In the genomic region with DNA sequence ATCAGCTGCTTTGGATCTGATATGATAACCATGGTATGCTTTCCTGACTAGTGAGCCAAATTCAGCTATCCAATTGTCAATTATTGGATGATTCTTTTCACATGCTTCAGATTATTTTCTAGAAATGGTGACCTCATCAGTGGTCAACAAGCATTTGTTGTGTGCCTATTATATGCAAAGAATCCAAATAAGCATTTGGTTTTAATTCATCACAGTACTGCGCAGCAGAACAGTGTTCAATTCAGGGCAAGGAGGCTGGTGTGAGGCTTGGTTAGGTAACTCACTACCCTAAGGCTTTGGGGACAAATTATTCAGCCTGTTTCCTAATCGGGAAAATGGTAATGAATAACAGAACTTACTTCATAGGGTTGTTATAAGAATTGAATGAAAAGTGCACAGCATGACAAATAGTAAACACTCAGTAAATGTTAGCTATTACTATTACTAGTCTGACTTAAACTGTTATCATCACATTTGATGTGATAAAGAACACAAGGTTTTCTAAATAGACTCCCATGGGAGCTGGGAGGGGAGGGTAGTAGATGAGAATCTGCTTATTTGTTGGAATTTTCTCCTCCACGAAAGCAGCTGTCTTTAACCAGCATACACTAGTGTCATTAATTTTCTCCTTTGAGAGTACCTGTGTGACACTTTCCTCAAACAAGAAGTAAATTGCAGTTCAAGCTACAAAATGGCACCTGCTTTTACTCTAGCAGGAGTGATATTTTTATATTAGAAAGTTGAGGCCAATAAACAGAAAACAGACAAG, we compare ENCODE assay signal across 19 cellular contexts.
DNase-seq lines count a peak whose midpoint lies in the region; ATAC-seq and TF ChIP-seq lines count a peak whose summit lies in the region.
"Had no signal": no experiment of that assay in that cellular context is flagged by ENCODE, and none has a peak within 500 bp of the region (broad histone marks: within the 10 kb centered on the region; RNA-seq: fewer than 3 reads in every experiment).

No MANE protein-coding gene starts in this region.

- no peaks in the 10 kb centered on the region for H3K9me2 ChIP-seq in PC-9 (ENCODE audit: insufficient read depth)

- TF ChIP-seq POLR2A in lower leg skin (IDR thresholded peaks at IDR 0.05): no peak

- CTCF ChIA-PET in activated naive CD4-positive, alpha-beta T cell treated with anti-CD3 and anti-CD28 coated beads for 36 hours (lab: Charles Lee): interaction anchor here (0.7 to 1.2 kb wide), 5 partner anchors 50 to 853 kb away, joined by 3 to 6 read pairs (median 3); no protein-coding TSS in a partner anchor
- CTCF ChIA-PET in PC-9 (lab: Charles Lee) (interaction anchor here (0.5 to 4.1 kb wide), 7 partner anchors 78 to 574 kb away, joined by 3 to 94 read pairs (median 4); no protein-coding TSS in a partner anchor), RWPE1 (lab: Yijun Ruan, JAX) (interaction anchor here (0.7 kb wide), 2 partner anchors 279 to 736 kb away, joined by 4 read pairs; no protein-coding TSS in a partner anchor)

- no peak for DNase-seq in activated naive CD4-positive, alpha-beta T cell treated with anti-CD3 and anti-CD28 coated beads for 36 hours
- no peak for DNase-seq in PC-9
- DNase-seq in medulla oblongata (ENCODE audit: extremely low spot score): peak; percentile 43
- DNase-seq in lower leg skin (ENCODE audit: low spot score in 2 of 2): no peak
- no peak for DNase-seq in left cardiac atrium
- DNase-seq in RWPE1 (ENCODE audit: low spot score): no peak
- DNase-seq: KG1; NCI-H2029; NCI-H446; stimulated activated CD4-positive, alpha-beta T cell treated with anti-CD3 and anti-CD28 coated beads, Interleukin-12 subunit alpha, Interleukin-12 subunit beta, amount 100 ng/mL, for 4 hours; stomach had no signal

- H2AFZ ChIP-seq in PC-9: no peak overlapping the region

- ATAC-seq in GM21825 (IDR thresholded peaks at IDR 0.05; ENCODE audit: unreplicated experiment): no peak
- ATAC-seq in left cardiac atrium: no peak

- no peaks in the 10 kb centered on the region for H4K20me1 ChIP-seq in PC-9 (ENCODE audit: insufficient read depth)

- no peaks in the 10 kb centered on the region for H3K9me3 Mint-ChIP-seq in activated naive CD4-positive, alpha-beta T cell treated with anti-CD3 and anti-CD28 coated beads, Interleukin-2, amount 50 U/mL, for 24 hours
- no peaks in the 10 kb centered on the region for H3K9me3 Mint-ChIP-seq in activated naive CD4-positive, alpha-beta T cell treated with anti-CD3 and anti-CD28 coated beads for 36 hours
- H3K9me3 Mint-ChIP-seq: brain; CD8-positive, alpha-beta memory T cell had no signal

- H3K27me3 Mint-ChIP-seq in activated naive CD4-positive, alpha-beta T cell treated with anti-CD3 and anti-CD28 coated beads, Interleukin-2, amount 50 U/mL, for 24 hours: peaks cover 3% of the 10 kb centered on the region
- peaks cover 2% of the 10 kb centered on the region for H3K27me3 Mint-ChIP-seq in activated naive CD4-positive, alpha-beta T cell treated with anti-CD3 and anti-CD28 coated beads for 36 hours (ENCODE audit: low read depth)

- H3K4me1 ChIP-seq in PC-9 (replicated peaks; ENCODE audit: insufficient read depth): peaks cover 70% of the 10 kb centered on the region
- H3K4me1 ChIP-seq: right atrium auricular region had no signal

- H3K4me3 ChIP-seq in PC-9 (no peak overlapping the region), lower leg skin (ENCODE audit: low read depth, poor library complexity, severe bottlenecking) (no peak overlapping the region)
- H3K4me3 ChIP-seq: esophagus muscularis mucosa, right atrium auricular region, SK-N-MC had no signal

- H3K79me2 ChIP-seq in PC-9 (ENCODE audit: low read depth): no peaks in the 10 kb centered on the region

- TF ChIP-seq CTCF in PC-9 (conservative IDR thresholded peaks at IDR 0.05): no peak
- no peak for TF ChIP-seq CTCF in lower leg skin (IDR thresholded peaks at IDR 0.05)
- TF ChIP-seq CTCF in RWPE1 (conservative IDR thresholded peaks at IDR 0.05; ENCODE audit: low read depth): no peak

- no peaks in the 10 kb centered on the region; the same call in 1 of the 2 replicates for H3K36me3 ChIP-seq in PC-9 (ENCODE audit: low read depth)
- H3K36me3 ChIP-seq: right atrium auricular region, stomach, upper lobe of left lung had no signal

- no peaks in the 10 kb centered on the region for H3K36me3 Mint-ChIP-seq in activated naive CD4-positive, alpha-beta T cell treated with anti-CD3 and anti-CD28 coated beads, Interleukin-2, amount 50 U/mL, for 24 hours
- no peaks in the 10 kb centered on the region for H3K36me3 Mint-ChIP-seq in activated naive CD4-positive, alpha-beta T cell treated with anti-CD3 and anti-CD28 coated beads for 36 hours (ENCODE audit: low read depth)
- H3K36me3 Mint-ChIP-seq: brain; CD8-positive, alpha-beta memory T cell had no signal

- intact Hi-C loops in activated naive CD4-positive, alpha-beta T cell treated with anti-CD3 and anti-CD28 coated beads for 36 hours (cut with micrococcal nuclease): no loop called here
- intact Hi-C loops in PC-9 (cut with micrococcal nuclease; ENCODE audit: unreplicated experiment) (no loop called here), lower leg skin (cut with DNase I; ENCODE audit: low total_unique reads) (no loop called here), left cardiac atrium (cut with DNase I) (no loop called here)

- H3K27ac ChIP-seq in PC-9 (peak overlapping the region; percentile 14; the same call in 1 of the 2 replicates), RWPE1 (no peak overlapping the region)
- H3K27ac ChIP-seq: esophagus muscularis mucosa, right atrium auricular region, SK-N-MC had no signal

- H3K27ac Mint-ChIP-seq in activated naive CD4-positive, alpha-beta T cell treated with anti-CD3 and anti-CD28 coated beads, Interleukin-2, amount 50 U/mL, for 24 hours: no peak overlapping the region
- H3K27ac Mint-ChIP-seq in activated naive CD4-positive, alpha-beta T cell treated with anti-CD3 and anti-CD28 coated beads for 36 hours: no peak overlapping the region
- H3K27ac Mint-ChIP-seq: brain had no signal

- peak overlapping the region; percentile 53 for H3K4me3 Mint-ChIP-seq in activated naive CD4-positive, alpha-beta T cell treated with anti-CD3 and anti-CD28 coated beads, Interleukin-2, amount 50 U/mL, for 24 hours
- no peak overlapping the region for H3K4me3 Mint-ChIP-seq in activated naive CD4-positive, alpha-beta T cell treated with anti-CD3 and anti-CD28 coated beads for 36 hours

- H3F3A ChIP-seq in PC-9 (ENCODE audit: insufficient read depth, low read depth): peaks cover 26% of the 10 kb centered on the region; the same call in 1 of the 2 replicates

- BruUV-seq in PC-9 (replicated peaks; lab: Mats Ljungman, UMichigan): no TSS peak

- no peaks in the 10 kb centered on the region for H3K27me3 ChIP-seq in PC-9 (ENCODE audit: insufficient read depth, low read depth)
- H3K27me3 ChIP-seq: esophagus muscularis mucosa, right atrium auricular region, upper lobe of left lung had no signal

- H3K4me1 Mint-ChIP-seq in activated naive CD4-positive, alpha-beta T cell treated with anti-CD3 and anti-CD28 coated beads, Interleukin-2, amount 50 U/mL, for 24 hours: peaks cover 19% of the 10 kb centered on the region
- peaks cover 19% of the 10 kb centered on the region for H3K4me1 Mint-ChIP-seq in activated naive CD4-positive, alpha-beta T cell treated with anti-CD3 and anti-CD28 coated beads for 36 hours (ENCODE audit: low read depth)

- no peaks in the 10 kb centered on the region for H3K9me3 ChIP-seq in PC-9 (ENCODE audit: insufficient read depth, low read depth)
- H3K9me3 ChIP-seq: esophagus muscularis mucosa, right atrium auricular region, stomach, upper lobe of left lung had no signal

- 63 to 66% methylated on average over 3 of the region's 3 CpGs for WGBS in lower leg skin, 2 donors

- POLR2A ChIA-PET in PC-9 (lab: Charles Lee; ENCODE audit: unreplicated experiment): no interaction called here
- POLR2A ChIA-PET in RWPE1 (lab: Yijun Ruan, JAX; ENCODE audit: low non-redundant PET): no interaction called here

- H3K4me2 ChIP-seq in PC-9: peak overlapping the region; percentile 69
